13 cellular contexts compared by ENCODE assay signal in genomic region chr18:52394602-52395001, GRCh38. TPM values are rescaled to one million over a fixed set of nuclear protein-coding genes. Genes with fewer than 3 reads are reported as not detected.
DNase-seq lines count a peak whose midpoint lies in the region; ATAC-seq lines count a peak whose summit lies in the region.
"Had no signal": no experiment of that assay in that cellular context is flagged by ENCODE, and none has a peak within 500 bp of the region (broad histone marks: within the 10 kb centered on the region; RNA-seq: fewer than 3 reads in every experiment).

No MANE protein-coding gene starts in this region.

- DNase-seq in H4 (ENCODE audit: low spot score): peak; percentile 9
- DNase-seq in kidney tubule cell (ENCODE audit: low spot score): peak; percentile 64
- no peak for DNase-seq in effector CD8-positive, alpha-beta T cell (lab: John Stamatoyannopoulos, UW)
- DNase-seq in NCI-H1092 (lab: John Stamatoyannopoulos, UW): no peak
- no peak for DNase-seq in stimulated activated CD4-positive, alpha-beta T cell treated with anti-CD3 and anti-CD28 coated beads, Interleukin-2, amount 100 ng/mL, for 24 hours
- DNase-seq: activated CD8-positive, alpha-beta T cell treated with anti-CD3 and anti-CD28 coated beads, Interleukin-2, amount 10 ng/mL, durations not matched to agents 7 days and 5 days; activated naive CD4-positive, alpha-beta T cell; NCI-H1694; NCI-H748 treated with DMSO at 0.1 percent for 48 hours had no signal

- peak; percentile 40 for ATAC-seq in GM19023 (IDR thresholded peaks at IDR 0.05; ENCODE audit: unreplicated experiment)
- peak; percentile 52 for ATAC-seq in HG03354 (IDR thresholded peaks at IDR 0.05; ENCODE audit: poor library complexity, severe bottlenecking, unreplicated experiment)
- no peak for ATAC-seq in HG03571 (IDR thresholded peaks at IDR 0.05; ENCODE audit: unreplicated experiment)
- ATAC-seq: activated CD8-positive, alpha-beta T cell treated with anti-CD3 and anti-CD28 coated beads, Interleukin-2, amount 10 ng/mL, durations not matched to agents 7 days and 5 days had no signal

RNA-seq across cellular contexts. Expression of gene DCC, which starts 54.6 kb away (rescaled TPM):
- 0.02 and 1.0 TPM in 2 replicates for total RNA-seq in H4 (2014; rRNA removed; shearing (Covaris generic))
- total RNA-seq: activated CD8-positive, alpha-beta T cell treated with anti-CD3 and anti-CD28 coated beads, Interleukin-2, amount 10 ng/mL, durations not matched to agents 7 days and 5 days; smooth muscle cell had no signal

Comparison
In these comparisons a context has a peak if more than half of its experiments do, and no peak if none do; other contexts are left out.
1. DNase-seq: peak in H4 (single experiment) and kidney tubule cell (single experiment); none in effector CD8-positive, alpha-beta T cell (single experiment), NCI-H1092 (single experiment) and stimulated activated CD4-positive, alpha-beta T cell treated with anti-CD3 and anti-CD28 coated beads, Interleukin-2, amount 100 ng/mL, for 24 hours (0 of 2).